ENCODE assay signal across 8 cellular contexts in genomic region chr12:89350661-89351488, GRCh38. TPM values are rescaled to one million over a fixed set of nuclear protein-coding genes. Genes with fewer than 3 reads are reported as not detected.
DNase-seq lines count a peak whose midpoint lies in the region; ATAC-seq and TF ChIP-seq lines count a peak whose summit lies in the region.

No MANE protein-coding gene starts in this region.

- CTCF ChIA-PET in HCT116 (lab: Charles Lee), result no interaction called here

- RAD21 ChIA-PET in HCT116 (lab: Charles Lee; ENCODE audit: low non-redundant PET in 1 of 2, low total read pairs in 2 of 2, uncharacterized antibody in 2 of 2, unreplicated experiment in 2 of 2), result no interaction called here

- H3K9me2 ChIP-seq in HCT116 (ENCODE audit: insufficient read depth), result no peaks in the 10 kb centered on the region

- no peak for ATAC-seq in HCT116
- no peak for ATAC-seq in GM21390 (IDR thresholded peaks at IDR 0.05; ENCODE audit: unreplicated experiment)
- no peak for ATAC-seq in GM21526 (IDR thresholded peaks at IDR 0.05; ENCODE audit: low FRiP score, unreplicated experiment)

- TF ChIP-seq CTCF in HCT116 (IDR thresholded peaks at IDR 0.05 in 2 of 3, conservative IDR thresholded peaks at IDR 0.05 in 1 of 3; ENCODE audit: borderline replicate concordance in 1 of 3, insufficient read depth in 1 of 3, low read depth in 2 of 3, low read length in 2 of 3) (no peak), foreskin fibroblast (IDR thresholded peaks at IDR 0.05; ENCODE audit: low read depth, low read length) (no peak), ovary (IDR thresholded peaks at IDR 0.05) (no peak)

- peaks cover 51 to 75% of the 10 kb centered on the region in 2 experiments for H3K4me1 ChIP-seq in HCT116 (ENCODE audit: control insufficient read depth in 1 of 2, insufficient read depth in 2 of 2, low read length in 2 of 2)
- H3K4me1 ChIP-seq in ovary (ENCODE audit: insufficient read depth), result peaks cover 3% of the 10 kb centered on the region

- TF ChIP-seq POLR2A in HCT116 (IDR thresholded peaks at IDR 0.05; ENCODE audit: borderline replicate concordance, extremely low read depth, insufficient read depth, insufficient read length), result no peak
- no peak for TF ChIP-seq POLR2A in ovary (IDR thresholded peaks at IDR 0.05)

- H3K27me3 ChIP-seq in HCT116 (ENCODE audit: insufficient read depth, low read length) (no peaks in the 10 kb centered on the region), ovary (no peaks in the 10 kb centered on the region)

- no peak for TF ChIP-seq EP300 in ovary (IDR thresholded peaks at IDR 0.05)

- BruUV-seq in HCT116 (replicated peaks; lab: Mats Ljungman, UMichigan), result no TSS peak

- DNase-seq in A172 (ENCODE audit: low spot score) (peak; percentile 24), HCT116 (ENCODE audit: low read depth, low spot score) (no peak), foreskin fibroblast (peak in 1 of 2 donors; percentile 49), ovary (no peak), hepatic stellate cell (ENCODE audit: low spot score) (no peak)
- peak; percentile 64 for DNase-seq in activated CD8-positive, alpha-beta memory T cell treated with anti-CD3 and anti-CD28 coated beads, Interleukin-2, amount 50 U/mL, for 48 hours

- H3K9ac ChIP-seq in HCT116 (ENCODE audit: low read length), result peak overlapping the region; percentile 82

- H3K27ac ChIP-seq in HCT116 (ENCODE audit: low read depth, low read length), result peak overlapping the region; percentile 99
- peak overlapping the region; percentile 16 to 47 for H3K27ac ChIP-seq in ovary

- peaks cover 4% of the 10 kb centered on the region; the same call in 1 of the 2 replicates for H4K20me1 ChIP-seq in HCT116 (ENCODE audit: insufficient read depth)

- H3K36me3 ChIP-seq in HCT116 (ENCODE audit: control insufficient read depth in 1 of 2, insufficient read depth in 2 of 2, low read length in 2 of 2) (peaks cover 23 to 25% of the 10 kb centered on the region in 2 experiments), ovary (no peaks in the 10 kb centered on the region)

- WGBS in ovary, 3 donors, result 8 to 12% (median 8%) methylated on average over 50 of the region's 50 CpGs

- H3K4me3 ChIP-seq in HCT116 (replicated peaks in 1 of 2; ENCODE audit: low read depth in 1 of 2, low read length in 2 of 2), result peak overlapping the region; percentile 90 to 94
- H3K4me3 ChIP-seq in foreskin fibroblast (ENCODE audit: low read depth in 1 of 2, low read length in 2 of 2), result peak overlapping the region; percentile 85 to 87
- peak overlapping the region; percentile 71 for H3K4me3 ChIP-seq in ovary

- no peak overlapping the region for H2AFZ ChIP-seq in HCT116 (ENCODE audit: low read depth, low read length, poor library complexity, severe bottlenecking)

- peak overlapping the region; percentile 92 for H3K4me2 ChIP-seq in HCT116 (ENCODE audit: low read length)

- H3K79me2 ChIP-seq in HCT116 (ENCODE audit: insufficient read depth, low read length), result peaks cover 49% of the 10 kb centered on the region

- H3K9me3 ChIP-seq in HCT116 (ENCODE audit: control insufficient read depth in 1 of 2, insufficient read depth in 1 of 2, low read depth in 1 of 2, low read length in 2 of 2), result no peaks in the 10 kb centered on the region
- H3K9me3 ChIP-seq in ovary, result no peaks in the 10 kb centered on the region

- POLR2A ChIA-PET in HCT116 (lab: Charles Lee), result interaction anchor here (1.0 to 3.1 kb wide), 5 partner anchors 24 to 404 kb away, joined by 3 to 17 read pairs (median 4); no protein-coding TSS in a partner anchor

- no peak for TF ChIP-seq RAD21 in HCT116 (IDR thresholded peaks at IDR 0.05; ENCODE audit: low read depth)

- intact Hi-C loops in HCT116 (cut with micrococcal nuclease) (loop anchor here (5.0 kb wide), 3 partner anchors 124 to 419 kb away; partner anchors contain the start of gene POC1B), ovary (cut with DNase I) (loop anchor here in 1 of 4 donors (5.0 kb wide), 1 partner anchor 371 kb away; no protein-coding TSS in a partner anchor)

TF ChIP-seq in HCT116, 20 proteins besides CTCF, POLR2A, EP300 and RAD21:
- peak; percentile 23 for TF ChIP-seq POLR2AphosphoS5 (IDR thresholded peaks at IDR 0.05; ENCODE audit: low read depth, low read length)
- TF ChIP-seq MAX (IDR thresholded peaks at IDR 0.05), result no peak
- no peak for TF ChIP-seq SIN3A (IDR thresholded peaks at IDR 0.05; ENCODE audit: low read depth)
- TF ChIP-seq TCF7L2 (IDR thresholded peaks at IDR 0.05; ENCODE audit: borderline replicate concordance, extremely low read depth, insufficient read depth, insufficient read length), result no peak
- TF ChIP-seq, protein P1, sequence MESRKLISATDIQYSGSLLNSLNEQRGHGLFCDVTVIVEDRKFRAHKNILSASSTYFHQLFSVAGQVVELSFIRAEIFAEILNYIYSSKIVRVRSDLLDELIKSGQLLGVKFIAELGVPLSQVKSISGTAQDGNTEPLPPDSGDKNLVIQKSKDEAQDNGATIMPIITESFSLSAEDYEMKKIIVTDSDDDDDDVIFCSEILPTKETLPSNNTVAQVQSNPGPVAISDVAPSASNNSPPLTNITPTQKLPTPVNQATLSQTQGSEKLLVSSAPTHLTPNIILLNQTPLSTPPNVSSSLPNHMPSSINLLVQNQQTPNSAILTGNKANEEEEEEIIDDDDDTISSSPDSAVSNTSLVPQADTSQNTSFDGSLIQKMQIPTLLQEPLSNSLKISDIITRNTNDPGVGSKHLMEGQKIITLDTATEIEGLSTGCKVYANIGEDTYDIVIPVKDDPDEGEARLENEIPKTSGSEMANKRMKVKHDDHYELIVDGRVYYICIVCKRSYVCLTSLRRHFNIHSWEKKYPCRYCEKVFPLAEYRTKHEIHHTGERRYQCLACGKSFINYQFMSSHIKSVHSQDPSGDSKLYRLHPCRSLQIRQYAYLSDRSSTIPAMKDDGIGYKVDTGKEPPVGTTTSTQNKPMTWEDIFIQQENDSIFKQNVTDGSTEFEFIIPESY (IDR thresholded peaks at IDR 0.05; ENCODE audit: extremely low read depth, insufficient replicate concordance, low read length), result no peak
- no peak for TF ChIP-seq JUND (IDR thresholded peaks at IDR 0.05)
- TF ChIP-seq ELF1 (IDR thresholded peaks at IDR 0.05; ENCODE audit: borderline replicate concordance, low read depth), result no peak
- TF ChIP-seq FOSL1 (IDR thresholded peaks at IDR 0.05; ENCODE audit: low read depth), result no peak

RNA-seq across cellular contexts. Expression of gene DUSP6, which starts 1.4 kb away (rescaled TPM):
- total RNA-seq in A172 (2014; rRNA removed; shearing (Covaris generic)), result 8.1 and 9.4 TPM in 2 replicates
- 219 TPM for total RNA-seq in HCT116 (2021; ENCODE audit: unreplicated experiment)
- 249 and 297 TPM in 2 replicates for polyA plus RNA-seq in HCT116 (2012)
- total RNA-seq in ovary, result 10 to 100 TPM; 10.8 to 34.4 (median 20.1) TPM
- polyA plus RNA-seq in ovary, result 10 to 100 TPM; 20.6 to 35.5 TPM

Comparison
In these comparisons a context has a peak if more than half of its experiments do, and no peak if none do; other contexts are left out.
1. DNase-seq: peak in A172 (single experiment) and activated CD8-positive, alpha-beta memory T cell treated with anti-CD3 and anti-CD28 coated beads, Interleukin-2, amount 50 U/mL, for 48 hours (single experiment); none in HCT116 (single experiment), ovary (0 of 5) and hepatic stellate cell (single experiment).
2. Peak in every context shown above with its lines, with median percentiles within 50 percentile points of each other: H3K4me3 ChIP-seq.